In the genomic region with DNA sequence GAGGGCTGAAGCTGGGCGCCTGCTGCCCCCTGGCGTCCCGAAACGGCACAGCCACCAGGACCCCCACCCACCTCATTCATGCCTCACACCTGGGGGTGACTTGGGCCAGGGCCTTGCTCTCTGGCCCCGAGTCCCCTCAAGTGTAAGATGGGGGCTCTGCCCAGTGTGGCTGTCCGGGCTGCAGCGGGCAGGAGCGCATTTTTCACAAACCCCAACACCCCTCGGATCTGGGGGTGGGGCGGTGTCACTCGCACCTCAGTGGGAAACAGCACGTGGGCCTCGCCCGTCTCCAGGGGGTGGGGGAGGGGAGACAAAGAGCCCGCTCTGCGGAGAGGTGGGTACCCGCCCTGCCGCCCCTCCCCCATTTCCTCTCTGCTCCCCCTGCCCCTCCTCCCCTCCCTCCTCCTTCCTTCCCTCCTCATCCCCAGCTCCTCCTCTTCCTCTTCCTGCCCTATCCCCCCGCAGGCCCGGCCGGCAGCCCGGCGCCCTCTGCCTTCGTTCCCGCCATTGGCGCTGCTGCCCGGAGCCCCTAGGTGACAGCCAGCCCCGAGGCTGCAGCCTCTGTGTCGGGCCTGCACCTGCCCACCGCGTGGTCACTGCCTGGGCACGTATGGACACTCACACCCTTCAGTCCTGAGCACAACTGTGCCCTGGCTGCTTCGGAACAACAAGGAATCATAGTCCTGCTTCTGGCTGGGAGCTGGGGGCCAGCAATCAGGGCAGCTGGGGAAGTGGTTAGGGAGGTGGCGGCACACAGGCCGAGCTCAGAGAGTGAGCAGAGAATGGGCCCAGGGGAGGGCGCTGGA, we compare ENCODE assay signal across 8 cellular contexts. TPM values are rescaled to one million over a fixed set of nuclear protein-coding genes. Genes with fewer than 3 reads are reported as not detected.
DNase-seq lines count a peak whose midpoint lies in the region; ATAC-seq, FAIRE-seq and TF ChIP-seq lines count a peak whose summit lies in the region.

No MANE protein-coding gene starts in this region.

- H3K27ac ChIP-seq in iPS DF 6.9 (ENCODE audit: low read length) (no peak overlapping the region), small intestine (ENCODE audit: low read depth in 1 of 2, low read length in 1 of 2) (peak overlapping the region; percentile 33 to 72)

- H3K9ac ChIP-seq in ES-I3 (ENCODE audit: low read depth, low read length), result peak overlapping the region; percentile 49; the same call in 1 of the 2 replicates

- DNase-seq in T-helper 1 cell (peak in 4 of 5 donors; percentile 34 to 78 (median 49)), astrocyte of the hippocampus (ENCODE audit: low read depth, low spot score) (peak; percentile 81), iPS DF 6.9 (ENCODE audit: low read depth, low spot score) (no peak), small intestine (peak; percentile 43)

- ATAC-seq in GM21786 (IDR thresholded peaks at IDR 0.05; ENCODE audit: unreplicated experiment) (no peak), HG03097 (IDR thresholded peaks at IDR 0.05; ENCODE audit: low FRiP score, unreplicated experiment) (no peak)

- H3K27me3 ChIP-seq in iPS DF 6.9 (ENCODE audit: control insufficient read depth, insufficient read depth, low read length) (no peaks in the 10 kb centered on the region), small intestine (ENCODE audit: control insufficient read depth in 2 of 2, insufficient read depth in 2 of 2, low read length in 2 of 2) (no peaks in the 10 kb centered on the region)

- peaks cover 13% of the 10 kb centered on the region for H3K4me1 ChIP-seq in ES-I3 (ENCODE audit: insufficient read depth, low read length)
- H3K4me1 ChIP-seq in iPS DF 6.9 (ENCODE audit: control insufficient read depth, insufficient read depth, low read length), result peaks cover 6% of the 10 kb centered on the region; the same call in 1 of the 2 replicates
- peaks cover 0 to 3% of the 10 kb centered on the region in 2 donors for H3K4me1 ChIP-seq in small intestine (ENCODE audit: control insufficient read depth in 2 of 2, insufficient read depth in 1 of 2, low read depth in 1 of 2, low read length in 1 of 2)

- H3K4me3 ChIP-seq in iPS DF 6.9 (ENCODE audit: low read length), result peak overlapping the region; percentile 29; the same call in 1 of the 2 replicates
- peak overlapping the region in 1 of 2 donors; percentile 41 for H3K4me3 ChIP-seq in small intestine (ENCODE audit: low read depth in 1 of 2, low read length in 2 of 2)

- H3K36me3 ChIP-seq in ES-I3 (ENCODE audit: insufficient read depth, low read length), result no peaks in the 10 kb centered on the region
- no peaks in the 10 kb centered on the region for H3K36me3 ChIP-seq in iPS DF 6.9 (ENCODE audit: control insufficient read depth, insufficient read depth, low read length)
- H3K36me3 ChIP-seq in small intestine (ENCODE audit: control insufficient read depth in 2 of 2, insufficient read depth in 2 of 2, low read length in 2 of 2), result no peaks in the 10 kb centered on the region

- FAIRE-seq in small intestine (lab: Jason Lieb, UNC), result no peak

- WGBS in iPS DF 6.9 (ENCODE audit: insufficient coverage, insufficient read length), result no CpG with 5 or more reads among the region's 36 CpGs
- 4 to 6% (median 4%) methylated on average over 30 to 35 of the region's 36 CpGs for WGBS in small intestine, 3 donors

- H3K9me3 ChIP-seq in ES-I3 (ENCODE audit: control insufficient read depth, insufficient read depth, low read length) (no peaks in the 10 kb centered on the region), iPS DF 6.9 (ENCODE audit: control insufficient read depth, insufficient read depth, low read length) (no peaks in the 10 kb centered on the region), small intestine (ENCODE audit: control insufficient read depth, low read depth) (no peaks in the 10 kb centered on the region)

- peak; percentile 97 for TF ChIP-seq CTCF in LNCAP (IDR thresholded peaks at IDR 0.05)

RNA-seq across cellular contexts. Expression of a gene that starts 6.8 kb away (rescaled TPM):
- polyA plus RNA-seq in small intestine, result 10 to 100 TPM in 1 of 3 donors, 1 to 10 TPM in 2; 4.0 to 29.7 (median 5.7) TPM

RNA-seq across cellular contexts. Expression of a gene that starts 36.8 kb away (rescaled TPM):
- polyA plus RNA-seq in small intestine, result 10 to 100 TPM; 21.8 to 55.1 (median 28.6) TPM
